In the genomic region with DNA sequence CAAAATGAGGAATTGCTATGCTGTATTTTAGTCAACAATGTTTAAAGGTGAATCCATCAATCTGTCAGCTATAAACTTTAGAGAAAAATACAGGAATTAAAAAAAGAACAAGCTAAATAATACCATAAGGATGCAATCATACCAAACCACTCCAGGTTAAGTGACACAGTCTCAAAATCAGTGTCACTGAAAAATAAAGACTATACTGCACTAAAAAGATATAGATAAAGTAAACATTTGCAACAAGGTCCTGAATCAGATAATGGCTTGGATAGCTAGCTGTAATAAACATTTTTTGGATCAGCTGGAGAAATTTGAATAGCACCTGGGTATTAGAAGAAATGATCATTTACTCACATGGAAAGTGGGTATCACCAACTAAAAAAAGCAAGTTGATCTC, we compare ENCODE assay signal across 22 cellular contexts. TPM values are rescaled to one million over a fixed set of nuclear protein-coding genes. Genes with fewer than 3 reads are reported as not detected.
DNase-seq lines count a peak whose midpoint lies in the region; ATAC-seq, FAIRE-seq and TF ChIP-seq lines count a peak whose summit lies in the region.
"Had no signal": no experiment of that assay in that cellular context is flagged by ENCODE, and none has a peak within 500 bp of the region (broad histone marks: within the 10 kb centered on the region; RNA-seq: fewer than 3 reads in every experiment).

No MANE protein-coding gene starts in this region.

- no peak for TF ChIP-seq RAD21 in K562 (CRISPR knock-in tag; conservative IDR thresholded peaks at IDR 0.05 in 1 of 2, IDR thresholded peaks at IDR 0.05 in 1 of 2)

- H3K27me3 Mint-ChIP-seq in GM23338 (ENCODE audit: insufficient read depth, low read depth, poor library complexity) = peaks cover 5% of the 10 kb centered on the region
- H3K27me3 Mint-ChIP-seq: IgD-negative memory B cell had no signal

- H3K27ac Mint-ChIP-seq in GM23338 = no peak overlapping the region
- H3K27ac Mint-ChIP-seq: activated T-helper 2 cell treated with anti-CD3 and anti-CD28 coated beads, Interferon-gamma antibody, Interleukin-2, Interleukin-4, amounts not matched to agents 10 μg/mL and 5 μg/mL and 100 μg/mL, durations not matched to agents 14 hours and 24 hours and 36 hours had no signal

- H3F3A ChIP-seq in GM23338 (replicated peaks; ENCODE audit: low read depth) = no peaks in the 10 kb centered on the region

- TF ChIP-seq CTCF in GM23338 (conservative IDR thresholded peaks at IDR 0.05; ENCODE audit: low read depth in 2 of 2) (no peak), K562 (IDR thresholded peaks at IDR 0.05 in 2 of 3, conservative IDR thresholded peaks at IDR 0.05 in 1 of 3; ENCODE audit: insufficient read depth in 2 of 3, low read depth in 1 of 3, low read length in 3 of 3) (no peak), parathyroid adenoma (IDR thresholded peaks at IDR 0.05) (no peak)

- peaks cover 58% of the 10 kb centered on the region for H3K4me1 Mint-ChIP-seq in GM23338

- H3K9me3 ChIP-seq in K562 (replicated peaks; ENCODE audit: control insufficient read depth, insufficient read depth, low read depth, low read length) (no peaks in the 10 kb centered on the region), parathyroid adenoma (ENCODE audit: control insufficient read depth, low read length) (no peaks in the 10 kb centered on the region)
- H3K9me3 ChIP-seq in effector memory CD4-positive, alpha-beta T cell (ENCODE audit: control insufficient read depth, low read length) = no peaks in the 10 kb centered on the region
- H3K9me3 ChIP-seq: vagina had no signal

- H3K27me3 ChIP-seq in ACC112 (ENCODE audit: insufficient read depth, low read length) = no peaks in the 10 kb centered on the region
- no peaks in the 10 kb centered on the region for H3K27me3 ChIP-seq in GM23338 (ENCODE audit: insufficient read depth)
- H3K27me3 ChIP-seq in K562 (ENCODE audit: control insufficient read depth in 2 of 2, insufficient read depth in 2 of 2, low read length in 2 of 2) = no peaks in the 10 kb centered on the region
- H3K27me3 ChIP-seq in parathyroid adenoma (ENCODE audit: control insufficient read depth, insufficient read depth, low read length) = no peaks in the 10 kb centered on the region
- H3K27me3 ChIP-seq in effector memory CD4-positive, alpha-beta T cell (replicated peaks; ENCODE audit: control insufficient read depth, insufficient read depth, low read length, poor library complexity, severe bottlenecking) = no peaks in the 10 kb centered on the region
- H3K27me3 ChIP-seq: brain microvascular endothelial cell, vagina had no signal

- H3K4me2 ChIP-seq in GM23338 (peak overlapping the region; percentile 40), K562 (ENCODE audit: insufficient read depth, low read length) (no peak overlapping the region), parathyroid adenoma (ENCODE audit: low read length) (peak overlapping the region; percentile 34)

- FAIRE-seq in K562 (lab: Jason Lieb, UNC) = no peak
- FAIRE-seq: endometrium, RCC 7860 had no signal

- peak overlapping the region; percentile 49; the same call in 1 of the 3 replicates for H3K4me3 Mint-ChIP-seq in GM23338
- H3K4me3 Mint-ChIP-seq: CD14-positive monocyte had no signal

- CTCF ChIA-PET in K562 (lab: Yijun Ruan, JAX; ENCODE audit: low intra/inter-chr PET ratio) = no interaction called here

- peaks cover 5% of the 10 kb centered on the region; the same call in 1 of the 3 replicates for H3K36me3 Mint-ChIP-seq in GM23338 (ENCODE audit: low read depth)
- H3K36me3 Mint-ChIP-seq: IgD-negative memory B cell, WTC11 had no signal

- H3K36me3 ChIP-seq in ACC112 (ENCODE audit: insufficient read depth, low read length) = no peaks in the 10 kb centered on the region
- no peaks in the 10 kb centered on the region for H3K36me3 ChIP-seq in GM23338 (ENCODE audit: insufficient read depth)
- peaks cover 50% of the 10 kb centered on the region; the same call in 2 of the 3 replicates for H3K36me3 ChIP-seq in K562 (ENCODE audit: control insufficient read depth, insufficient read depth, low read length)
- no peaks in the 10 kb centered on the region for H3K36me3 ChIP-seq in parathyroid adenoma (ENCODE audit: control insufficient read depth, insufficient read depth, low read length)
- H3K36me3 ChIP-seq in effector memory CD4-positive, alpha-beta T cell (ENCODE audit: control insufficient read depth, insufficient read depth, low read length) = no peaks in the 10 kb centered on the region
- H3K36me3 ChIP-seq: vagina had no signal

- H3K79me2 ChIP-seq in ACC112 (ENCODE audit: control insufficient read depth, insufficient read depth, low read length, unreplicated experiment) = peaks cover 94% of the 10 kb centered on the region
- peaks cover 100% of the 10 kb centered on the region for H3K79me2 ChIP-seq in GM23338 (replicated peaks; ENCODE audit: insufficient read depth)
- peaks cover 96% of the 10 kb centered on the region for H3K79me2 ChIP-seq in K562 (ENCODE audit: control insufficient read depth, insufficient read depth, low read length)
- H3K79me2 ChIP-seq in parathyroid adenoma = peaks cover 32% of the 10 kb centered on the region

- H3K27ac ChIP-seq in ACC112 (ENCODE audit: low read depth, low read length) (peak overlapping the region; percentile 41; the same call in 1 of the 2 replicates), GM23338 (ENCODE audit: low read depth) (no peak overlapping the region), K562 (ENCODE audit: extremely low read depth, low read depth, low read length) (no peak overlapping the region), parathyroid adenoma (no peak overlapping the region)
- no peak overlapping the region for H3K27ac ChIP-seq in effector memory CD4-positive, alpha-beta T cell (ENCODE audit: insufficient read depth, low read length, poor library complexity, severe bottlenecking)
- H3K27ac ChIP-seq: brain microvascular endothelial cell, vagina had no signal

- H3K9me2 ChIP-seq in GM23338 (ENCODE audit: insufficient read depth) = no peaks in the 10 kb centered on the region

- no TSS peak for BruUV-seq in K562 (replicated peaks; lab: Mats Ljungman, UMichigan)

- TF ChIP-seq EP300 in K562 (IDR thresholded peaks at IDR 0.05; ENCODE audit: low read length) = no peak

- H4K20me1 ChIP-seq in GM23338 (replicated peaks; ENCODE audit: insufficient read depth) (peaks cover 63% of the 10 kb centered on the region), K562 (replicated peaks; ENCODE audit: control insufficient read depth, insufficient read depth, low read length) (peaks cover 43% of the 10 kb centered on the region)

- no peak for TF ChIP-seq POLR2A in K562 (conservative IDR thresholded peaks at IDR 0.05)

- peaks cover 3% of the 10 kb centered on the region for H3K9me1 ChIP-seq in K562 (ENCODE audit: control insufficient read depth, insufficient read depth, low read length)

- H3K9me3 Mint-ChIP-seq in GM23338 = no peaks in the 10 kb centered on the region
- H3K9me3 Mint-ChIP-seq: activated T-helper 2 cell treated with anti-CD3 and anti-CD28 coated beads, Interferon-gamma antibody, Interleukin-2, Interleukin-4, amounts not matched to agents 10 μg/mL and 5 μg/mL and 100 μg/mL, durations not matched to agents 14 hours and 24 hours and 36 hours; CD14-positive monocyte; IgD-negative memory B cell; WTC11 had no signal

- intact Hi-C loops in K562 (cut with micrococcal nuclease) = no loop called here

- H3K4me1 ChIP-seq in ACC112 (ENCODE audit: control insufficient read depth, insufficient read depth, low read length, unreplicated experiment) (peaks cover 45% of the 10 kb centered on the region), GM23338 (ENCODE audit: insufficient read depth) (peaks cover 52% of the 10 kb centered on the region), K562 (replicated peaks in 1 of 2; ENCODE audit: control insufficient read depth in 2 of 2, insufficient read depth in 2 of 2, low read length in 2 of 2) (peaks cover 9 to 19% of the 10 kb centered on the region in 2 experiments), parathyroid adenoma (peaks cover 6% of the 10 kb centered on the region)
- no peaks in the 10 kb centered on the region for H3K4me1 ChIP-seq in effector memory CD4-positive, alpha-beta T cell (ENCODE audit: control insufficient read depth, insufficient read depth, low read length, poor library complexity, severe bottlenecking)

- POLR2A ChIA-PET in K562 (lab: Yijun Ruan, JAX) = interaction anchor here (1.2 to 8.9 kb wide), 4 partner anchors 8 to 33 kb away, joined by 3 to 95 read pairs (median 8); partner anchors contain the start of genes GPBP1L1 and TMEM69

- ATAC-seq in GM23338 = no peak
- ATAC-seq in K562 = no peak
- ATAC-seq: left colon, WTC11 had no signal

- H3K9ac ChIP-seq in K562 (ENCODE audit: insufficient read depth in 1 of 2, low read depth in 2 of 2, low read length in 2 of 2) (no peak overlapping the region), parathyroid adenoma (no peak overlapping the region)

- no peak for DNase-seq in GM23338 (ENCODE audit: low spot score)
- no peak for DNase-seq in K562 (ENCODE audit: extremely low read depth in 1 of 4, low spot score in 3 of 4)
- no peak for DNase-seq in SW480 (ENCODE audit: low spot score)
- no peak for DNase-seq in G401 (ENCODE audit: low spot score)
- DNase-seq in effector memory CD4-positive, alpha-beta T cell = no peak
- DNase-seq: brain microvascular endothelial cell, glutamatergic neuron, left colon, MM.1S, NCI-H1417 treated with DMSO at 0.1 percent for 48 hours, NCI-H2107, NCI-H510A had no signal

- in situ Hi-C loops in K562 (cut with MboI) (no loop called here), G401 (cut with HindIII; ENCODE audit: low sequenced_read_pairs) (no loop called here)

- H3K4me3 ChIP-seq in ACC112 (ENCODE audit: low read depth, low read length) (peak overlapping the region; percentile 30), GM23338 (no peak overlapping the region; the same call in 1 of the 2 replicates), K562 (no peak overlapping the region), parathyroid adenoma (ENCODE audit: low read depth, low read length) (no peak overlapping the region)
- no peak overlapping the region for H3K4me3 ChIP-seq in effector memory CD4-positive, alpha-beta T cell (ENCODE audit: insufficient read depth, low read depth, low read length, poor library complexity, severe bottlenecking)
- H3K4me3 ChIP-seq: coronary artery, vagina had no signal

- no peak overlapping the region for H2AFZ ChIP-seq in ACC112 (ENCODE audit: low read length, unreplicated experiment)
- no peak overlapping the region for H2AFZ ChIP-seq in GM23338
- H2AFZ ChIP-seq in K562 (ENCODE audit: low read depth, low read length) = no peak overlapping the region
- no peak overlapping the region for H2AFZ ChIP-seq in parathyroid adenoma

RNA-seq across cellular contexts. Expression of gene GPBP1L1, which starts 7.8 kb away (rescaled TPM):
- 117 and 134 TPM in 2 replicates for total RNA-seq in GM23338 (2014; rRNA removed; shearing (Covaris generic))
- polyA plus RNA-seq in GM23338 (2016; fragmentation: Nextera tagmentation; extraction: Ambion mirVana) (61.7 and 63.2 TPM in 2 replicates), K562 (2011; rRNA removed) (128 and 138 TPM in 2 replicates), K562 (2014; fragmentation: Illumina TruSeq; extraction: Trizol) (165 and 174 TPM in 2 replicates), K562 (2014; fragmentation: Nextera tagmentation; extraction: Ambion mirVana) (100 to 1,000 TPM in 1 of 2 experiments, 10 to 100 TPM in 1; 86.0 to 128 TPM), K562 (2014; rRNA removed) (80.8 and 96.8 TPM in 2 replicates)
- total RNA-seq in K562 (2011; cell fraction: chromatin; rRNA removed; ENCODE audit: low replicate concordance) = 283 and 462 TPM in 2 replicates
- total RNA-seq in K562 (2011; cell fraction: nucleolus; rRNA removed) = 159 and 187 TPM in 2 replicates
- total RNA-seq in K562 (2011; cell fraction: nucleoplasm; rRNA removed) = 247 and 326 TPM in 2 replicates
- total RNA-seq in K562 (2014; rRNA removed) (122 and 133 TPM in 2 replicates), K562 (2014; rRNA removed; fragmentation: Illumina TruSeq; extraction: Trizol) (216 and 236 TPM in 2 replicates), K562 (2015; rRNA removed; fragmentation: Illumina TruSeq; extraction: Trizol) (176 and 178 TPM in 2 replicates), K562 (2021) (138 and 149 TPM in 2 replicates)
- polyA plus RNA-seq in K562 (2011; cell fraction: cytosol; rRNA removed) = 49.8 and 94.3 TPM in 2 replicates
- polyA plus RNA-seq in K562 (2011; cell fraction: nucleus; rRNA removed) = 173 and 219 TPM in 2 replicates
- 86.4 and 101 TPM in 2 replicates for polyA plus RNA-seq in K562 (2012)
- polyA minus RNA-seq in K562 (2011; rRNA and poly(A)+ RNA removed) = 244 and 278 TPM in 2 replicates
- polyA minus RNA-seq in K562 (2011; cell fraction: cytosol; rRNA and poly(A)+ RNA removed) = 68.6 and 88.3 TPM in 2 replicates
- polyA minus RNA-seq in K562 (2011; cell fraction: nucleus; rRNA and poly(A)+ RNA removed) = 135 and 244 TPM in 2 replicates
- 94.9 and 108 TPM in 2 replicates for total RNA-seq in G401 (2014; rRNA removed; shearing (Covaris generic))

RNA-seq across cellular contexts. Expression of gene TMEM69, which starts 9.5 kb away (rescaled TPM):
- 45.8 and 59.7 TPM in 2 replicates for total RNA-seq in GM23338 (2014; rRNA removed; shearing (Covaris generic))
- 38.8 and 62.4 TPM in 2 replicates for polyA plus RNA-seq in GM23338 (2016; fragmentation: Nextera tagmentation; extraction: Ambion mirVana)
- 69.1 and 83.0 TPM in 2 replicates for total RNA-seq in K562 (2011; cell fraction: chromatin; rRNA removed; ENCODE audit: low replicate concordance)
- 69.2 and 76.9 TPM in 2 replicates for total RNA-seq in K562 (2011; cell fraction: nucleolus; rRNA removed)
- 117 and 160 TPM in 2 replicates for total RNA-seq in K562 (2011; cell fraction: nucleoplasm; rRNA removed)
- 47.3 and 73.2 TPM in 2 replicates for total RNA-seq in K562 (2014; rRNA removed)
- 103 and 117 TPM in 2 replicates for total RNA-seq in K562 (2014; rRNA removed; fragmentation: Illumina TruSeq; extraction: Trizol)
- 85.0 and 85.2 TPM in 2 replicates for total RNA-seq in K562 (2015; rRNA removed; fragmentation: Illumina TruSeq; extraction: Trizol)
- 66.5 and 68.6 TPM in 2 replicates for total RNA-seq in K562 (2021)
- polyA plus RNA-seq in K562 (2011; rRNA removed) = 248 and 266 TPM in 2 replicates
- polyA plus RNA-seq in K562 (2011; cell fraction: cytosol; rRNA removed) = 143 and 217 TPM in 2 replicates
- 68.9 and 105 TPM in 2 replicates for polyA plus RNA-seq in K562 (2011; cell fraction: nucleus; rRNA removed)
- 58.0 and 104 TPM in 2 replicates for polyA plus RNA-seq in K562 (2012)
- 129 and 149 TPM in 2 replicates for polyA plus RNA-seq in K562 (2014; fragmentation: Illumina TruSeq; extraction: Trizol)
- polyA plus RNA-seq in K562 (2014; fragmentation: Nextera tagmentation; extraction: Ambion mirVana) = 100 to 1,000 TPM; 136 to 143 TPM
- 82.0 and 130 TPM in 2 replicates for polyA plus RNA-seq in K562 (2014; rRNA removed)
- 147 and 159 TPM in 2 replicates for polyA minus RNA-seq in K562 (2011; rRNA and poly(A)+ RNA removed)
- 34.7 and 59.2 TPM in 2 replicates for polyA minus RNA-seq in K562 (2011; cell fraction: cytosol; rRNA and poly(A)+ RNA removed)
- 17.2 and 47.9 TPM in 2 replicates for polyA minus RNA-seq in K562 (2011; cell fraction: nucleus; rRNA and poly(A)+ RNA removed)
- 57.0 and 79.0 TPM in 2 replicates for total RNA-seq in G401 (2014; rRNA removed; shearing (Covaris generic))

RNA-seq across cellular contexts. Expression of gene CCDC17, which starts 54.6 kb away (rescaled TPM):
- total RNA-seq in GM23338 (2014; rRNA removed; shearing (Covaris generic)) = 1.0 and 2.2 TPM in 2 replicates
- polyA plus RNA-seq in GM23338 (2016; fragmentation: Nextera tagmentation; extraction: Ambion mirVana) (0.57 and 0.90 TPM in 2 replicates), K562 (2011; rRNA removed) (0.85 and 1.4 TPM in 2 replicates), K562 (2014; fragmentation: Illumina TruSeq; extraction: Trizol) (0.51 and 0.54 TPM in 2 replicates), K562 (2014; fragmentation: Nextera tagmentation; extraction: Ambion mirVana) (under 1 TPM; 0.20 TPM), K562 (2014; rRNA removed) (1.4 and 1.6 TPM in 2 replicates)
- total RNA-seq in K562 (2011; cell fraction: chromatin; rRNA removed; ENCODE audit: low replicate concordance) = 10.6 and 21.6 TPM in 2 replicates
- 10.8 and 12.8 TPM in 2 replicates for total RNA-seq in K562 (2011; cell fraction: nucleolus; rRNA removed)
- total RNA-seq in K562 (2011; cell fraction: nucleoplasm; rRNA removed) = 9.5 and 12.6 TPM in 2 replicates
- total RNA-seq in K562 (2014; rRNA removed) (0.82 and 2.1 TPM in 2 replicates), K562 (2014; rRNA removed; fragmentation: Illumina TruSeq; extraction: Trizol) (0.62 and 0.73 TPM in 2 replicates), K562 (2015; rRNA removed; fragmentation: Illumina TruSeq; extraction: Trizol) (1.1 and 1.3 TPM in 2 replicates), K562 (2021) (2.0 and 2.4 TPM in 2 replicates)
- polyA plus RNA-seq in K562 (2011; cell fraction: cytosol; rRNA removed) = 0.78 and 0.98 TPM in 2 replicates
- 9.2 and 13.3 TPM in 2 replicates for polyA plus RNA-seq in K562 (2011; cell fraction: nucleus; rRNA removed)
- 0.56 and 1.4 TPM in 2 replicates for polyA plus RNA-seq in K562 (2012)
- 1.3 and 1.7 TPM in 2 replicates for polyA minus RNA-seq in K562 (2011; rRNA and poly(A)+ RNA removed)
- 0.76 and 0.91 TPM in 2 replicates for polyA minus RNA-seq in K562 (2011; cell fraction: cytosol; rRNA and poly(A)+ RNA removed)
- 3.5 and 3.7 TPM in 2 replicates for polyA minus RNA-seq in K562 (2011; cell fraction: nucleus; rRNA and poly(A)+ RNA removed)
- 0.06 and 3.5 TPM in 2 replicates for total RNA-seq in G401 (2014; rRNA removed; shearing (Covaris generic))
- polyA plus RNA-seq: CD14-positive monocyte had no signal
